8 cellular contexts compared by ENCODE assay signal in the genomic region with DNA sequence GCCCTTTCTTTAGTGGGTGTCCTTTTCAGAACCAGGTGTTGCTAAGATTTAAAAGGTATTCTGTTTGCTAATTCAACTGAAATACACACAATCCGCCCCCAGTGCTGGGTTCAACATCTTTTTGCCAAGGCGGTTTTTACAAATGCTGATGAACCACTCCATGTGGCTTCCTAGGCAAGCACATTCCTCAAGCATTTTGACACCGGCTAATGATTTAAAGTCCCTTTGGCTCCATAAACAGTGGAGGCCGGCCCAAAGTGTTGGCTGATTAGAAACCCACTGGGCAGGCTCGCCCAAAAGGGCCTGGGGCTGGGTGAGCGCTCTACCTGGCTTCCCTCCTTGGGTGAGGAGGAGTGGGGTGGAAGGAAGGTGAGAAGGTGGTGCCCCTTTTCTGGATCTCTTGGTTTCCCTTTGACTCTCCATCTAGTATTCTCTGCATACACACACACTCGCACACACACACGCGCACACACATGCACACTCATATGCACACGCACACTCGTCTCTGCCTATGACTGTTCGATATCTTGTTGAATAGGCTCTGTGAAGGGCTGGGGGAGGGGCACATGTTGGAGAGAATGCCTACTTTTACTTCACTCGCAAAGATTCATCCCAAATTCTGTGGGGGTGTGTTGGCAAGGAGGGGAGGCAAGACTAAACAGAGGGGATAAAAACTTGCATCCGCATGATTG.
A peak's percentile ranks its signal among the peaks of the same experiment; 100 is the strongest.
DNase-seq lines count a peak whose midpoint lies in the region; ATAC-seq and TF ChIP-seq lines count a peak whose summit lies in the region.

No MANE protein-coding gene starts in this region.

- H3K27ac ChIP-seq in VCaP (peak overlapping the region; percentile 76), parathyroid adenoma (no peak overlapping the region)

- peak overlapping the region; percentile 62 for H3K4me3 ChIP-seq in fibroblast of the aortic adventitia (ENCODE audit: low read depth, low read length)
- peak overlapping the region; percentile 69 for H3K4me3 ChIP-seq in parathyroid adenoma (ENCODE audit: low read depth, low read length)

- ATAC-seq in HG02970 (IDR thresholded peaks at IDR 0.05; ENCODE audit: low FRiP score, unreplicated experiment) (no peak), HG02973 (IDR thresholded peaks at IDR 0.05; ENCODE audit: unreplicated experiment) (no peak)

- H3K9ac ChIP-seq in parathyroid adenoma = no peak overlapping the region

- no peaks in the 10 kb centered on the region for H3K27me3 ChIP-seq in parathyroid adenoma (ENCODE audit: control insufficient read depth, insufficient read depth, low read length)

- DNase-seq in EH (ENCODE audit: low read depth) (peak; percentile 13), fibroblast of the aortic adventitia (ENCODE audit: low read depth) (peak; percentile 28), putamen (ENCODE audit: low spot score) (no peak), middle frontal gyrus (ENCODE audit: extremely low spot score, low spot score) (no peak)

- no peak for TF ChIP-seq CTCF in VCaP (conservative IDR thresholded peaks at IDR 0.05)
- no peak for TF ChIP-seq CTCF in fibroblast of the aortic adventitia (IDR thresholded peaks at IDR 0.05; ENCODE audit: insufficient read depth, low read length)
- TF ChIP-seq CTCF in parathyroid adenoma (IDR thresholded peaks at IDR 0.05) = no peak

- peak overlapping the region; percentile 81 for H3K4me2 ChIP-seq in parathyroid adenoma (ENCODE audit: low read length)

- H3K79me2 ChIP-seq in parathyroid adenoma = no peaks in the 10 kb centered on the region

- H2AFZ ChIP-seq in parathyroid adenoma = peak overlapping the region; percentile 84

- H3K9me3 ChIP-seq in parathyroid adenoma (ENCODE audit: control insufficient read depth, low read length) = no peaks in the 10 kb centered on the region

- no peaks in the 10 kb centered on the region for H3K36me3 ChIP-seq in parathyroid adenoma (ENCODE audit: control insufficient read depth, insufficient read depth, low read length)

- peaks cover 4% of the 10 kb centered on the region for H3K4me1 ChIP-seq in parathyroid adenoma

Comparison
In these comparisons a context has a peak if more than half of its experiments do, and no peak if none do; other contexts are left out.
1. DNase-seq: peak in EH (single experiment) and fibroblast of the aortic adventitia (single experiment); none in putamen (single experiment) and middle frontal gyrus (single experiment).